15 cellular contexts compared by ENCODE assay signal in genomic region chr3:196141866-196142673, GRCh38.
DNase-seq lines count a peak whose midpoint lies in the region; ATAC-seq and TF ChIP-seq lines count a peak whose summit lies in the region.
"Had no signal": no experiment of that assay in that cellular context is flagged by ENCODE, and none has a peak within 500 bp of the region (broad histone marks: within the 10 kb centered on the region; RNA-seq: fewer than 3 reads in every experiment).

No MANE protein-coding gene starts in this region.

- no peak overlapping the region for H3K27ac Mint-ChIP-seq in natural killer cell
- peak overlapping the region in 1 of 2 donors; percentile 56 for H3K27ac Mint-ChIP-seq in natural killer cell treated with Interleukin-12 subunit alpha and Interleukin-12 subunit beta and Interleukin-15 and Interleukin-18, amount 100 ng/mL, for 72 hours
- peak overlapping the region; percentile 89 for H3K27ac Mint-ChIP-seq in central memory CD8-positive, alpha-beta T cell (ENCODE audit: low read depth)
- H3K27ac Mint-ChIP-seq in mesothelial cell of epicardium, result peak overlapping the region; percentile 83

- H3K4me3 Mint-ChIP-seq in natural killer cell, result peak overlapping the region; percentile 21
- no peak overlapping the region for H3K4me3 Mint-ChIP-seq in natural killer cell treated with Interleukin-12 subunit alpha and Interleukin-12 subunit beta and Interleukin-15 and Interleukin-18, amount 100 ng/mL, for 72 hours
- peak overlapping the region; percentile 38 for H3K4me3 Mint-ChIP-seq in central memory CD8-positive, alpha-beta T cell
- H3K4me3 Mint-ChIP-seq in mesothelial cell of epicardium, result no peak overlapping the region

- peaks cover 0 to 6% of the 10 kb centered on the region in 2 donors for H3K27me3 Mint-ChIP-seq in natural killer cell (ENCODE audit: low read depth in 2 of 2)
- H3K27me3 Mint-ChIP-seq in natural killer cell treated with Interleukin-12 subunit alpha and Interleukin-12 subunit beta and Interleukin-15 and Interleukin-18, amount 100 ng/mL, for 72 hours, result peaks cover 0 to 2% of the 10 kb centered on the region in 2 donors
- no peaks in the 10 kb centered on the region for H3K27me3 Mint-ChIP-seq in central memory CD8-positive, alpha-beta T cell
- no peaks in the 10 kb centered on the region for H3K27me3 Mint-ChIP-seq in mesothelial cell of epicardium (ENCODE audit: low read depth)

- H3K9me3 Mint-ChIP-seq in natural killer cell, result no peaks in the 10 kb centered on the region
- H3K9me3 Mint-ChIP-seq in natural killer cell treated with Interleukin-12 subunit alpha and Interleukin-12 subunit beta and Interleukin-15 and Interleukin-18, amount 100 ng/mL, for 72 hours, result no peaks in the 10 kb centered on the region
- no peaks in the 10 kb centered on the region for H3K9me3 Mint-ChIP-seq in central memory CD8-positive, alpha-beta T cell
- H3K9me3 Mint-ChIP-seq in mesothelial cell of epicardium, result no peaks in the 10 kb centered on the region

- intact Hi-C loops in natural killer cell (cut with micrococcal nuclease), result no loop called here

- TF ChIP-seq CTCF in natural killer cell (IDR thresholded peaks at IDR 0.05) (no peak), mesothelial cell of epicardium (IDR thresholded peaks at IDR 0.05; ENCODE audit: unreplicated experiment) (no peak)

- peaks cover 17 to 18% of the 10 kb centered on the region in 2 donors for H3K4me1 Mint-ChIP-seq in natural killer cell
- peaks cover 17 to 19% of the 10 kb centered on the region in 2 donors for H3K4me1 Mint-ChIP-seq in natural killer cell treated with Interleukin-12 subunit alpha and Interleukin-12 subunit beta and Interleukin-15 and Interleukin-18, amount 100 ng/mL, for 72 hours (ENCODE audit: low read depth in 2 of 2)
- H3K4me1 Mint-ChIP-seq in central memory CD8-positive, alpha-beta T cell, result peaks cover 30% of the 10 kb centered on the region
- H3K4me1 Mint-ChIP-seq in mesothelial cell of epicardium, result peaks cover 45% of the 10 kb centered on the region

- H3K36me3 Mint-ChIP-seq in natural killer cell, result no peaks in the 10 kb centered on the region
- H3K36me3 Mint-ChIP-seq in natural killer cell treated with Interleukin-12 subunit alpha and Interleukin-12 subunit beta and Interleukin-15 and Interleukin-18, amount 100 ng/mL, for 72 hours, result no peaks in the 10 kb centered on the region
- peaks cover 2% of the 10 kb centered on the region for H3K36me3 Mint-ChIP-seq in central memory CD8-positive, alpha-beta T cell (ENCODE audit: insufficient read depth)
- H3K36me3 Mint-ChIP-seq in mesothelial cell of epicardium, result no peaks in the 10 kb centered on the region

- DNase-seq in natural killer cell (no peak), mesothelial cell of epicardium (ENCODE audit: low spot score in 2 of 2, unreplicated experiment in 2 of 2) (no peak), COLO668 (lab: John Stamatoyannopoulos, UW; ENCODE audit: unreplicated experiment) (no peak)
- no peak for DNase-seq in natural killer cell treated with Interleukin-12 subunit alpha and Interleukin-12 subunit beta and Interleukin-15 and Interleukin-18, amount 100 ng/mL, for 72 hours (ENCODE audit: low spot score)
- no peak for DNase-seq in central memory CD8-positive, alpha-beta T cell (ENCODE audit: low spot score in 2 of 2)
- DNase-seq: ACHN; activated CD4-positive, CD25-positive, alpha-beta regulatory T cell; activated CD8-positive, alpha-beta memory T cell treated with anti-CD3 and anti-CD28 coated beads, Interleukin-2, amount 50 U/mL, for 48 hours; DMS153; SHP77; spleen; transverse colon had no signal

- ATAC-seq in natural killer cell (no peak), SK-N-SH treated with all-trans-retinoic acid at 6 μM for 48 hours (no peak), HG03039 (IDR thresholded peaks at IDR 0.05; ENCODE audit: unreplicated experiment) (no peak), GM19324 (IDR thresholded peaks at IDR 0.05; ENCODE audit: low FRiP score, unreplicated experiment) (no peak)
- ATAC-seq in natural killer cell treated with Interleukin-12 subunit alpha and Interleukin-12 subunit beta and Interleukin-15 and Interleukin-18, amount 100 ng/mL, for 72 hours, result no peak
- no peak for ATAC-seq in central memory CD8-positive, alpha-beta T cell (replicated peaks; ENCODE audit: extremely low read depth, poor library complexity, severe bottlenecking)

TF ChIP-seq in SK-N-SH treated with all-trans-retinoic acid at 6 μM for 48 hours, 23 proteins besides CTCF, POLR2A, EP300 and RAD21:
- no peak for TF ChIP-seq ZNF565 (CRISPR knock-in tag; conservative IDR thresholded peaks at IDR 0.05; ENCODE audit: low read depth)
- no peak for TF ChIP-seq ZNF70 (CRISPR knock-in tag; IDR thresholded peaks at IDR 0.05)

Comparison
In these comparisons a context has a peak if more than half of its experiments do, and no peak if none do; other contexts are left out.
1. H3K4me3 Mint-ChIP-seq: peak in natural killer cell (single experiment) and central memory CD8-positive, alpha-beta T cell (single experiment); none in natural killer cell treated with Interleukin-12 subunit alpha and Interleukin-12 subunit beta and Interleukin-15 and Interleukin-18, amount 100 ng/mL, for 72 hours (single experiment) and mesothelial cell of epicardium (single experiment).
2. H3K27ac Mint-ChIP-seq: peak in central memory CD8-positive, alpha-beta T cell (single experiment) and mesothelial cell of epicardium (single experiment); none in natural killer cell (0 of 2).